Comparison of ENCODE assay signal across 1 cellular context in the genomic region with DNA sequence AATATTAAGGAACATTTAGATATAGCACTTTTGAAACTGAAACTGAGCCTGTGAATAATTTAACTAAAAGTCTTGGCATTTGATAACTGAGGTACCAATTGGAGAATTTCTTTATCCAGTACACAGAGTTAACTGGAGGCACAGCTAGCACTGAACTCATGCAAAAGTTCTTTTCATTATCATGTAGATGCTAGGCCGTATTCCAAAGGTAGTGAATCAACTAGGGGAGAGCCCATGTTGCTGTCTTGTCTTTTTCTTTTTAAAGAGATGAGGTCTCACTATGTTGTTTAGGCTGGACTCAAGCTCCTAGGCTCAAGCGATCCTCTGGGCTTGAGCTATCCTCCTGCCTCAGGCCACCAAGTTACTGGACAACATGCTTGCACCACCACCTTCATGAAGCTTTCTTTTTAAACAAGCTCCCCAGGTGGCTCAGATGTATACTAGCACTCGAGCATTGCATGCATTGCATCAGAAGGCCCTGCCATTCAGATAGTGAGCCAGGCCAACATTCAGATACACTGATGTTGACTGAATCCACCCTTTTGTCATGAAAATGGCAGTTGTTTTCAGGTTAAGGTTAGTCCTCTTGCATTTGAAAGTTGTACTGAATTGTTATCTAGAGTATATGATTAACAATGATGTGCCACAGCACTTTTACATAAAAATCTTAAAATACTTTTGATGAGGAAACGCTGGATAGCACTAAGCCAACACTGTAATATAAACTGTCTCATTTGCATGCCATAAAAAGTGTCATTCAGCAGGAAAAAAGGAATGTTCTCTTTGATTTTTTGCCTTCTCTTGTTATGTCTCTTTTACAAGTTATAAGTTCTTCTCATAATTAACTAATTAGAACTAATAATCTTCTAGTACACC.
TF ChIP-seq lines count a peak whose summit lies in the region.

No MANE protein-coding gene starts in this region.

TF ChIP-seq in K562, 482 proteins besides CTCF, POLR2A, EP300 and RAD21 (continued from another document):
- TF ChIP-seq, protein P1, sequence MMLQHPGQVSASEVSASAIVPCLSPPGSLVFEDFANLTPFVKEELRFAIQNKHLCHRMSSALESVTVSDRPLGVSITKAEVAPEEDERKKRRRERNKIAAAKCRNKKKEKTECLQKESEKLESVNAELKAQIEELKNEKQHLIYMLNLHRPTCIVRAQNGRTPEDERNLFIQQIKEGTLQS (IDR thresholded peaks at IDR 0.05): peak; percentile 79; the same call in 1 of the 2 replicates
- TF ChIP-seq, protein P1 (CRISPR knock-in tag; conservative IDR thresholded peaks at IDR 0.05): no peak
- no peak for TF ChIP-seq TCFL5 (CRISPR knock-in tag; conservative IDR thresholded peaks at IDR 0.05)
- no peak for TF ChIP-seq STAG1 (CRISPR knock-in tag; IDR thresholded peaks at IDR 0.05; ENCODE audit: borderline replicate concordance)
- TF ChIP-seq MTA1 (IDR thresholded peaks at IDR 0.05; ENCODE audit: borderline replicate concordance): no peak
- TF ChIP-seq, protein P2, sequence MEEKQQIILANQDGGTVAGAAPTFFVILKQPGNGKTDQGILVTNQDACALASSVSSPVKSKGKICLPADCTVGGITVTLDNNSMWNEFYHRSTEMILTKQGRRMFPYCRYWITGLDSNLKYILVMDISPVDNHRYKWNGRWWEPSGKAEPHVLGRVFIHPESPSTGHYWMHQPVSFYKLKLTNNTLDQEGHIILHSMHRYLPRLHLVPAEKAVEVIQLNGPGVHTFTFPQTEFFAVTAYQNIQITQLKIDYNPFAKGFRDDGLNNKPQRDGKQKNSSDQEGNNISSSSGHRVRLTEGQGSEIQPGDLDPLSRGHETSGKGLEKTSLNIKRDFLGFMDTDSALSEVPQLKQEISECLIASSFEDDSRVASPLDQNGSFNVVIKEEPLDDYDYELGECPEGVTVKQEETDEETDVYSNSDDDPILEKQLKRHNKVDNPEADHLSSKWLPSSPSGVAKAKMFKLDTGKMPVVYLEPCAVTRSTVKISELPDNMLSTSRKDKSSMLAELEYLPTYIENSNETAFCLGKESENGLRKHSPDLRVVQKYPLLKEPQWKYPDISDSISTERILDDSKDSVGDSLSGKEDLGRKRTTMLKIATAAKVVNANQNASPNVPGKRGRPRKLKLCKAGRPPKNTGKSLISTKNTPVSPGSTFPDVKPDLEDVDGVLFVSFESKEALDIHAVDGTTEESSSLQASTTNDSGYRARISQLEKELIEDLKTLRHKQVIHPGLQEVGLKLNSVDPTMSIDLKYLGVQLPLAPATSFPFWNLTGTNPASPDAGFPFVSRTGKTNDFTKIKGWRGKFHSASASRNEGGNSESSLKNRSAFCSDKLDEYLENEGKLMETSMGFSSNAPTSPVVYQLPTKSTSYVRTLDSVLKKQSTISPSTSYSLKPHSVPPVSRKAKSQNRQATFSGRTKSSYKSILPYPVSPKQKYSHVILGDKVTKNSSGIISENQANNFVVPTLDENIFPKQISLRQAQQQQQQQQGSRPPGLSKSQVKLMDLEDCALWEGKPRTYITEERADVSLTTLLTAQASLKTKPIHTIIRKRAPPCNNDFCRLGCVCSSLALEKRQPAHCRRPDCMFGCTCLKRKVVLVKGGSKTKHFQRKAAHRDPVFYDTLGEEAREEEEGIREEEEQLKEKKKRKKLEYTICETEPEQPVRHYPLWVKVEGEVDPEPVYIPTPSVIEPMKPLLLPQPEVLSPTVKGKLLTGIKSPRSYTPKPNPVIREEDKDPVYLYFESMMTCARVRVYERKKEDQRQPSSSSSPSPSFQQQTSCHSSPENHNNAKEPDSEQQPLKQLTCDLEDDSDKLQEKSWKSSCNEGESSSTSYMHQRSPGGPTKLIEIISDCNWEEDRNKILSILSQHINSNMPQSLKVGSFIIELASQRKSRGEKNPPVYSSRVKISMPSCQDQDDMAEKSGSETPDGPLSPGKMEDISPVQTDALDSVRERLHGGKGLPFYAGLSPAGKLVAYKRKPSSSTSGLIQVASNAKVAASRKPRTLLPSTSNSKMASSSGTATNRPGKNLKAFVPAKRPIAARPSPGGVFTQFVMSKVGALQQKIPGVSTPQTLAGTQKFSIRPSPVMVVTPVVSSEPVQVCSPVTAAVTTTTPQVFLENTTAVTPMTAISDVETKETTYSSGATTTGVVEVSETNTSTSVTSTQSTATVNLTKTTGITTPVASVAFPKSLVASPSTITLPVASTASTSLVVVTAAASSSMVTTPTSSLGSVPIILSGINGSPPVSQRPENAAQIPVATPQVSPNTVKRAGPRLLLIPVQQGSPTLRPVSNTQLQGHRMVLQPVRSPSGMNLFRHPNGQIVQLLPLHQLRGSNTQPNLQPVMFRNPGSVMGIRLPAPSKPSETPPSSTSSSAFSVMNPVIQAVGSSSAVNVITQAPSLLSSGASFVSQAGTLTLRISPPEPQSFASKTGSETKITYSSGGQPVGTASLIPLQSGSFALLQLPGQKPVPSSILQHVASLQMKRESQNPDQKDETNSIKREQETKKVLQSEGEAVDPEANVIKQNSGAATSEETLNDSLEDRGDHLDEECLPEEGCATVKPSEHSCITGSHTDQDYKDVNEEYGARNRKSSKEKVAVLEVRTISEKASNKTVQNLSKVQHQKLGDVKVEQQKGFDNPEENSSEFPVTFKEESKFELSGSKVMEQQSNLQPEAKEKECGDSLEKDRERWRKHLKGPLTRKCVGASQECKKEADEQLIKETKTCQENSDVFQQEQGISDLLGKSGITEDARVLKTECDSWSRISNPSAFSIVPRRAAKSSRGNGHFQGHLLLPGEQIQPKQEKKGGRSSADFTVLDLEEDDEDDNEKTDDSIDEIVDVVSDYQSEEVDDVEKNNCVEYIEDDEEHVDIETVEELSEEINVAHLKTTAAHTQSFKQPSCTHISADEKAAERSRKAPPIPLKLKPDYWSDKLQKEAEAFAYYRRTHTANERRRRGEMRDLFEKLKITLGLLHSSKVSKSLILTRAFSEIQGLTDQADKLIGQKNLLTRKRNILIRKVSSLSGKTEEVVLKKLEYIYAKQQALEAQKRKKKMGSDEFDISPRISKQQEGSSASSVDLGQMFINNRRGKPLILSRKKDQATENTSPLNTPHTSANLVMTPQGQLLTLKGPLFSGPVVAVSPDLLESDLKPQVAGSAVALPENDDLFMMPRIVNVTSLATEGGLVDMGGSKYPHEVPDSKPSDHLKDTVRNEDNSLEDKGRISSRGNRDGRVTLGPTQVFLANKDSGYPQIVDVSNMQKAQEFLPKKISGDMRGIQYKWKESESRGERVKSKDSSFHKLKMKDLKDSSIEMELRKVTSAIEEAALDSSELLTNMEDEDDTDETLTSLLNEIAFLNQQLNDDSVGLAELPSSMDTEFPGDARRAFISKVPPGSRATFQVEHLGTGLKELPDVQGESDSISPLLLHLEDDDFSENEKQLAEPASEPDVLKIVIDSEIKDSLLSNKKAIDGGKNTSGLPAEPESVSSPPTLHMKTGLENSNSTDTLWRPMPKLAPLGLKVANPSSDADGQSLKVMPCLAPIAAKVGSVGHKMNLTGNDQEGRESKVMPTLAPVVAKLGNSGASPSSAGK (IDR thresholded peaks at IDR 0.05): peak; percentile 25; the same call in 1 of the 2 replicates
- TF ChIP-seq, protein P3, sequence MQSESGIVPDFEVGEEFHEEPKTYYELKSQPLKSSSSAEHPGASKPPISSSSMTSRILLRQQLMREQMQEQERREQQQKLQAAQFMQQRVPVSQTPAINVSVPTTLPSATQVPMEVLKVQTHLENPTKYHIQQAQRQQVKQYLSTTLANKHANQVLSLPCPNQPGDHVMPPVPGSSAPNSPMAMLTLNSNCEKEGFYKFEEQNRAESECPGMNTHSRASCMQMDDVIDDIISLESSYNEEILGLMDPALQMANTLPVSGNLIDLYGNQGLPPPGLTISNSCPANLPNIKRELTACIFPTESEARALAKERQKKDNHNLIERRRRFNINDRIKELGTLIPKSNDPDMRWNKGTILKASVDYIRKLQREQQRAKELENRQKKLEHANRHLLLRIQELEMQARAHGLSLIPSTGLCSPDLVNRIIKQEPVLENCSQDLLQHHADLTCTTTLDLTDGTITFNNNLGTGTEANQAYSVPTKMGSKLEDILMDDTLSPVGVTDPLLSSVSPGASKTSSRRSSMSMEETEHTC (IDR thresholded peaks at IDR 0.05): no peak
- TF ChIP-seq ZNF3 (CRISPR knock-in tag; IDR thresholded peaks at IDR 0.05): no peak
- no peak for TF ChIP-seq EHMT2 (IDR thresholded peaks at IDR 0.05)
- TF ChIP-seq RHOXF2B (CRISPR knock-in tag; conservative IDR thresholded peaks at IDR 0.05): 0 out of 2 replicates have a peak, but pooled peaks have one; percentile 12
